ENCODE assay signal across 8 cellular contexts in the genomic region with DNA sequence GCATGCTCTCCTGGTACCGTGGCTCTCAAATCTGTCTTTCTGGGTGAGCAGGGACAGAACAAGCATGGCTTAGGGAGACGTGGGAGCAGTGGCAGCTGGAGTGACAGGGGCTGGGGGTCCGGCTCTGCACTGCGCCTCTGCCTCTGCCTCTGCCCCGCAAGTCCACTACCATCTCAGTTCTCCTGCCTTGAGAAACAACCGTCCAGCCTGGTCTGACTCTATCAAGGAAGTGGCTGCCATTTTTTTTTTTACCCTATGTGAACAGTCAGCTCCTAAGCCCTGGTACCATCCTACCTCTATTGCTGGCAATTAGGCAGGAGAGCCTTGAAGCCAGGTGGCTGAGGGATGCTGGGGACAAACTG. TPM values are rescaled to one million over a fixed set of nuclear protein-coding genes. Genes with fewer than 3 reads are reported as not detected.
A peak's percentile ranks its signal among the peaks of the same experiment; 100 is the strongest.
DNase-seq lines count a peak whose midpoint lies in the region; ATAC-seq and TF ChIP-seq lines count a peak whose summit lies in the region.
"Had no signal": no experiment of that assay in that cellular context is flagged by ENCODE, and none has a peak within 500 bp of the region (broad histone marks: within the 10 kb centered on the region; RNA-seq: fewer than 3 reads in every experiment).

No MANE protein-coding gene starts in this region.

- H3K27ac Mint-ChIP-seq in T-helper 17 cell = peak overlapping the region; percentile 86

- no peak overlapping the region for H2BK15ac ChIP-seq in mesendoderm (replicated peaks; ENCODE audit: low read depth)

- peaks cover 16% of the 10 kb centered on the region for H3K4me1 Mint-ChIP-seq in T-helper 17 cell

- peaks cover 0 to 26% (median 4%) of the 10 kb centered on the region in 11 experiments; a peak in 9 of 22 replicates for H3K36me3 ChIP-seq in BLaER1 treated with 17β-estradiol and CSF1 and Interleukin-3, amounts not matched to agents 10 nM and 100 nM
- H3K36me3 ChIP-seq in mesendoderm (ENCODE audit: control insufficient read depth, insufficient read depth, low read length) (no peaks in the 10 kb centered on the region), smooth muscle cell (ENCODE audit: low read depth) (no peaks in the 10 kb centered on the region)

- no peak overlapping the region for H3K23ac ChIP-seq in mesendoderm (ENCODE audit: low read length)

- peaks cover 85 to 100% (median 100%) of the 10 kb centered on the region in 10 experiments for H3K4me1 ChIP-seq in BLaER1 treated with 17β-estradiol and CSF1 and Interleukin-3, amounts not matched to agents 10 nM and 100 nM
- peaks cover 3% of the 10 kb centered on the region for H3K4me1 ChIP-seq in mesendoderm (ENCODE audit: control insufficient read depth, low read depth, low read length)
- peaks cover 8% of the 10 kb centered on the region for H3K4me1 ChIP-seq in smooth muscle cell (ENCODE audit: low read depth)

- no peak overlapping the region for H2BK120ac ChIP-seq in mesendoderm (ENCODE audit: low read depth, low read length)

- H4K8ac ChIP-seq in mesendoderm (ENCODE audit: low read depth, low read length) = no peak overlapping the region

- H3K27ac ChIP-seq in BLaER1 treated with 17β-estradiol and CSF1 and Interleukin-3, amounts not matched to agents 10 nM and 100 nM = peak overlapping the region in 9 of 11 experiments; percentile 50 to 83 (median 71); a peak in 18 of 22 replicates
- no peak overlapping the region for H3K27ac ChIP-seq in mesendoderm (ENCODE audit: low read depth, low read length)
- no peak overlapping the region for H3K27ac ChIP-seq in smooth muscle cell (ENCODE audit: low read depth)

- H3K79me2 ChIP-seq in mesendoderm (ENCODE audit: control insufficient read depth, insufficient read depth, low read length) (no peaks in the 10 kb centered on the region), smooth muscle cell (ENCODE audit: low read depth) (no peaks in the 10 kb centered on the region)

- no peaks in the 10 kb centered on the region for H3K9me3 ChIP-seq in BLaER1 treated with 17β-estradiol and CSF1 and Interleukin-3, amounts not matched to agents 10 nM and 100 nM (replicated peaks in 1 of 11)
- H3K9me3 ChIP-seq in T-helper 17 cell (ENCODE audit: control insufficient read depth, low read length, poor library complexity, severe bottlenecking) = no peaks in the 10 kb centered on the region
- H3K9me3 ChIP-seq in smooth muscle cell (replicated peaks; ENCODE audit: low read depth) = no peaks in the 10 kb centered on the region

- no peak overlapping the region for H2BK5ac ChIP-seq in mesendoderm (ENCODE audit: low read length)

- H3K4me3 Mint-ChIP-seq in T-helper 17 cell = no peak overlapping the region

- H3F3A ChIP-seq in smooth muscle cell (ENCODE audit: low read depth) = peaks cover 15% of the 10 kb centered on the region

- H3K27me3 Mint-ChIP-seq in T-helper 17 cell = no peaks in the 10 kb centered on the region

- no peak for ATAC-seq in T-helper 17 cell
- ATAC-seq in GM19397 (IDR thresholded peaks at IDR 0.05; ENCODE audit: unreplicated experiment) = no peak
- no peak for ATAC-seq in GM19467 (IDR thresholded peaks at IDR 0.05; ENCODE audit: unreplicated experiment)

- H3K4ac ChIP-seq in mesendoderm (ENCODE audit: low read depth, low read length) = no peak overlapping the region

- H3K9ac ChIP-seq in BLaER1 treated with 17β-estradiol and CSF1 and Interleukin-3, amounts not matched to agents 10 nM and 100 nM = peak overlapping the region in 8 of 11 experiments; percentile 1 to 60 (median 37); a peak in 9 of 22 replicates
- H3K9ac ChIP-seq in mesendoderm (ENCODE audit: low read length) (no peak overlapping the region), smooth muscle cell (ENCODE audit: low read depth) (no peak overlapping the region)

- H3K18ac ChIP-seq in mesendoderm (ENCODE audit: low read length) = no peak overlapping the region

- H4K5ac ChIP-seq in mesendoderm (ENCODE audit: low read length) = no peak overlapping the region

- peak overlapping the region; percentile 25 for H3K56ac ChIP-seq in mesendoderm (ENCODE audit: low read length)

- no peak overlapping the region for H3K4me3 ChIP-seq in BLaER1 treated with 17β-estradiol and CSF1 and Interleukin-3, amounts not matched to agents 10 nM and 100 nM
- H3K4me3 ChIP-seq in mesendoderm (ENCODE audit: low read length) = no peak overlapping the region
- H3K4me3 ChIP-seq in smooth muscle cell = no peak overlapping the region

- H4K20me1 ChIP-seq in BLaER1 treated with 17β-estradiol and CSF1 and Interleukin-3, amounts not matched to agents 10 nM and 100 nM = peaks cover 0 to 27% (median 0%) of the 10 kb centered on the region in 11 experiments; a peak in 4 of 22 replicates
- H4K20me1 ChIP-seq in smooth muscle cell (ENCODE audit: low read depth) = no peaks in the 10 kb centered on the region

- H2AFZ ChIP-seq in smooth muscle cell (ENCODE audit: low read depth) = no peak overlapping the region

- no peak overlapping the region for H2AK5ac ChIP-seq in mesendoderm (ENCODE audit: low read length)

- H3K36me3 Mint-ChIP-seq in T-helper 17 cell (ENCODE audit: low read depth) = peaks cover 15% of the 10 kb centered on the region

- H3K79me1 ChIP-seq in mesendoderm (ENCODE audit: low read length) = no peaks in the 10 kb centered on the region

- H3K4me2 ChIP-seq in BLaER1 treated with 17β-estradiol and CSF1 and Interleukin-3, amounts not matched to agents 10 nM and 100 nM = peak overlapping the region; percentile 65 to 100 (median 92)
- H3K4me2 ChIP-seq in mesendoderm (ENCODE audit: low read length) = no peak overlapping the region
- no peak overlapping the region for H3K4me2 ChIP-seq in smooth muscle cell

- TF ChIP-seq CTCF in smooth muscle cell (IDR thresholded peaks at IDR 0.05; ENCODE audit: borderline replicate concordance, insufficient read depth, poor library complexity, severe bottlenecking) = no peak

- WGBS in mesendoderm (ENCODE audit: extremely low coverage, insufficient coverage, low lambda C conversion rate) = no CpG with 5 or more reads among the region's 6 CpGs
- WGBS in smooth muscle cell (ENCODE audit: low lambda C conversion rate) = 96% methylated on average over 6 of the region's 6 CpGs

- DNase-seq in T-helper 17 cell (no peak), mesendoderm (no peak), smooth muscle cell (lab: John Stamatoyannopoulos, UW; ENCODE audit: unreplicated experiment) (no peak)
- DNase-seq: activated CD4-positive, alpha-beta T cell treated with anti-CD3 and anti-CD28 coated beads for 4 hours; Calu3 had no signal

- H3K27me3 ChIP-seq in BLaER1 treated with 17β-estradiol and CSF1 and Interleukin-3, amounts not matched to agents 10 nM and 100 nM = no peaks in the 10 kb centered on the region
- H3K27me3 ChIP-seq in mesendoderm (ENCODE audit: insufficient read depth, low read length, poor library complexity) = no peaks in the 10 kb centered on the region
- no peaks in the 10 kb centered on the region for H3K27me3 ChIP-seq in smooth muscle cell (ENCODE audit: low read depth)

RNA-seq across cellular contexts. Expression of a gene that starts 16.1 kb away (rescaled TPM):
- 1 to 10 TPM; 4.6 to 8.1 TPM for total RNA-seq in T-helper 17 cell
- 0.10 TPM for polyA plus RNA-seq in mesendoderm (2013, experiment 1 of 2)
- 0.10 TPM for polyA plus RNA-seq in mesendoderm (2013, experiment 2 of 2)
- 2.6 and 2.9 TPM in 2 replicates for total RNA-seq in smooth muscle cell
- 3.5 and 5.2 TPM in 2 replicates for polyA plus RNA-seq in smooth muscle cell

RNA-seq across cellular contexts. Expression of a gene that starts 29.2 kb away (rescaled TPM):
- total RNA-seq in T-helper 17 cell = 10 to 100 TPM; 28.4 to 35.2 TPM
- polyA plus RNA-seq in mesendoderm (2013, experiment 1 of 2) = 43.4 TPM
- polyA plus RNA-seq in mesendoderm (2013, experiment 2 of 2) = 43.4 TPM
- 42.6 and 46.7 TPM in 2 replicates for total RNA-seq in smooth muscle cell
- 47.6 and 59.5 TPM in 2 replicates for polyA plus RNA-seq in smooth muscle cell

RNA-seq across cellular contexts. Expression of a gene that starts 41.1 kb away (rescaled TPM):
- total RNA-seq in T-helper 17 cell (10 to 100 TPM; 85.1 to 92.6 TPM), smooth muscle cell (15.9 and 18.1 TPM in 2 replicates)
- 20.0 TPM for polyA plus RNA-seq in mesendoderm (2013, experiment 1 of 2)
- polyA plus RNA-seq in mesendoderm (2013, experiment 2 of 2) = 19.3 TPM
- 33.6 and 46.6 TPM in 2 replicates for polyA plus RNA-seq in smooth muscle cell

RNA-seq across cellular contexts. Expression of a gene that starts 45.9 kb away (rescaled TPM):
- total RNA-seq in T-helper 17 cell (under 1 TPM; 0.21 to 0.90 TPM), smooth muscle cell (not detected in 2 replicates)
- 0.20 TPM for polyA plus RNA-seq in mesendoderm (2013, experiment 1 of 2)
- polyA plus RNA-seq in mesendoderm (2013, experiment 2 of 2) = 0.14 TPM
- polyA plus RNA-seq in smooth muscle cell = not detected in 2 replicates
- total RNA-seq: Calu3 had no signal

Comparison
In these comparisons a context has a peak if more than half of its experiments do, and no peak if none do; other contexts are left out.
1. H3K27ac ChIP-seq: peak in BLaER1 treated with 17β-estradiol and CSF1 and Interleukin-3, amounts not matched to agents 10 nM and 100 nM (9 of 11); none in mesendoderm (single experiment) and smooth muscle cell (single experiment).
2. H3K4me2 ChIP-seq: peak in BLaER1 treated with 17β-estradiol and CSF1 and Interleukin-3, amounts not matched to agents 10 nM and 100 nM (11 of 11); none in mesendoderm (single experiment) and smooth muscle cell (single experiment).
3. H3K9ac ChIP-seq: peak in BLaER1 treated with 17β-estradiol and CSF1 and Interleukin-3, amounts not matched to agents 10 nM and 100 nM (8 of 11); none in mesendoderm (single experiment) and smooth muscle cell (single experiment).